ENCODE assay signal across 1 cellular context in the genomic region with DNA sequence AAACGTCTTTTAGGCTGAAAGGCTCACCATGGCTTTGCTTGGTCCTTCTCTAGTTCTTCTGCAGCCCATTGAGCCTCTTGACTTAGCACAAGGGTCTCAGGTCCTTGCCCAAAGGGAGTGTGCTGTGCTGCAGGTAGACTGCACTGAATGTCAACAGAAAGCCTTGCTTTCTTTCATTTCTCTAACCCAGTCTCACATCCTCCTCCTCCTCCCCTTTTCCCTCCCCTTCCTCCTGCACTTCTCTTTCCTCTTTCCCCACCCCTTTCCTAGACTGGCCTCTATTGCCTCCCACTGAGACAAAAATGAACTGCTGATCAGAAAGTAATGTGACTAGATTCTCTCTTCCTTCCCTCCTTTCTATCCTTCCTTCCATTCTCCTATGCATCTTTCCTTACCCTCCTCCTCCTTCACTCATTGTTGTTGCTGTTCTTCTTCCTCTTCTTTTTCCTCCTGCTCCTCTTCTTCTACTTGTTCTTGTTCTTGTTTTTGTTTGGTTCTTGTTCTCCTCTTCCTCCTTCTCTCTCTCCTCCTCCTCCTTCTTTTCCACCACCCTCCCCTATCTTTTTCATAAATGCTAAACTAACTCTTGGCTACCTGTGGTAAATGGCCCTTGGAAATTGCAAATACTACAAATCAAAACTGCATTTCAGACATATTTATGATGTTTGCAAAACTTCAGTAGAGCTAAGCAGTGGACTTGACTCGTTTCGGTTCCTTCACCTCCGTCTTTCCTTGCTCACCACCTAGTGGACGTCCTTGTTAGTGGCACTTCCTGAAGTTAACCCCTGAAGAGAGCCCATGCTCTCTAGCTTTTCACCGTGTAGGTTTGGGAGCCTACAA.
TF ChIP-seq lines count a peak whose summit lies in the region.

A gene (minus strand): TSS at position 152 of the 840 bp plus-strand sequence. CDS start 122 bp downstream, at position 30.

TF ChIP-seq in HEK293, 187 proteins besides CTCF, POLR2A, EP300 and RAD21 (continued from another document):
- TF ChIP-seq, protein P1, sequence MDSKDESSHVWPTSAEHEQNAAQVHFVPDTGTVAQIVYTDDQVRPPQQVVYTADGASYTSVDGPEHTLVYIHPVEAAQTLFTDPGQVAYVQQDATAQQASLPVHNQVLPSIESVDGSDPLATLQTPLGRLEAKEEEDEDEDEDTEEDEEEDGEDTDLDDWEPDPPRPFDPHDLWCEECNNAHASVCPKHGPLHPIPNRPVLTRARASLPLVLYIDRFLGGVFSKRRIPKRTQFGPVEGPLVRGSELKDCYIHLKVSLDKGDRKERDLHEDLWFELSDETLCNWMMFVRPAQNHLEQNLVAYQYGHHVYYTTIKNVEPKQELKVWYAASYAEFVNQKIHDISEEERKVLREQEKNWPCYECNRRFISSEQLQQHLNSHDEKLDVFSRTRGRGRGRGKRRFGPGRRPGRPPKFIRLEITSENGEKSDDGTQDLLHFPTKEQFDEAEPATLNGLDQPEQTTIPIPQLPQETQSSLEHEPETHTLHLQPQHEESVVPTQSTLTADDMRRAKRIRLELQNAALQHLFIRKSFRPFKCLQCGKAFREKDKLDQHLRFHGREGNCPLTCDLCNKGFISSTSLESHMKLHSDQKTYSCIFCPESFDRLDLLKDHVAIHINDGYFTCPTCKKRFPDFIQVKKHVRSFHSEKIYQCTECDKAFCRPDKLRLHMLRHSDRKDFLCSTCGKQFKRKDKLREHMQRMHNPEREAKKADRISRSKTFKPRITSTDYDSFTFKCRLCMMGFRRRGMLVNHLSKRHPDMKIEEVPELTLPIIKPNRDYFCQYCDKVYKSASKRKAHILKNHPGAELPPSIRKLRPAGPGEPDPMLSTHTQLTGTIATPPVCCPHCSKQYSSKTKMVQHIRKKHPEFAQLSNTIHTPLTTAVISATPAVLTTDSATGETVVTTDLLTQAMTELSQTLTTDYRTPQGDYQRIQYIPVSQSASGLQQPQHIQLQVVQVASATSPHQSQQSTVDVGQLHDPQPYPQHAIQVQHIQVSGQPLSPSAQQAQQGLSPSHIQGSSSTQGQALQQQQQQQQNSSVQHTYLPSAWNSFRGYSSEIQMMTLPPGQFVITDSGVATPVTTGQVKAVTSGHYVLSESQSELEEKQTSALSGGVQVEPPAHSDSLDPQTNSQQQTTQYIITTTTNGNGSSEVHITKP (tag by site-specific recombination; IDR thresholded peaks at IDR 0.05), result peak; percentile 48
- TF ChIP-seq, protein P2, sequence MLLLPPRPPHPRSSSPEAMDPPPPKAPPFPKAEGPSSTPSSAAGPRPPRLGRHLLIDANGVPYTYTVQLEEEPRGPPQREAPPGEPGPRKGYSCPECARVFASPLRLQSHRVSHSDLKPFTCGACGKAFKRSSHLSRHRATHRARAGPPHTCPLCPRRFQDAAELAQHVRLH (tag by site-specific recombination; IDR thresholded peaks at IDR 0.05), result peak; percentile 37; the same call in 1 of the 2 replicates
- TF ChIP-seq, protein P3, sequence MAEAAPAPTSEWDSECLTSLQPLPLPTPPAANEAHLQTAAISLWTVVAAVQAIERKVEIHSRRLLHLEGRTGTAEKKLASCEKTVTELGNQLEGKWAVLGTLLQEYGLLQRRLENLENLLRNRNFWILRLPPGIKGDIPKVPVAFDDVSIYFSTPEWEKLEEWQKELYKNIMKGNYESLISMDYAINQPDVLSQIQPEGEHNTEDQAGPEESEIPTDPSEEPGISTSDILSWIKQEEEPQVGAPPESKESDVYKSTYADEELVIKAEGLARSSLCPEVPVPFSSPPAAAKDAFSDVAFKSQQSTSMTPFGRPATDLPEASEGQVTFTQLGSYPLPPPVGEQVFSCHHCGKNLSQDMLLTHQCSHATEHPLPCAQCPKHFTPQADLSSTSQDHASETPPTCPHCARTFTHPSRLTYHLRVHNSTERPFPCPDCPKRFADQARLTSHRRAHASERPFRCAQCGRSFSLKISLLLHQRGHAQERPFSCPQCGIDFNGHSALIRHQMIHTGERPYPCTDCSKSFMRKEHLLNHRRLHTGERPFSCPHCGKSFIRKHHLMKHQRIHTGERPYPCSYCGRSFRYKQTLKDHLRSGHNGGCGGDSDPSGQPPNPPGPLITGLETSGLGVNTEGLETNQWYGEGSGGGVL (tag by site-specific recombination; IDR thresholded peaks at IDR 0.05), result peak; percentile 49; the same call in 1 of the 2 replicates
- no peak for TF ChIP-seq RBAK (tag by site-specific recombination; IDR thresholded peaks at IDR 0.05)
- TF ChIP-seq ZNF501 (tag by site-specific recombination; IDR thresholded peaks at IDR 0.05), result 0 out of 2 replicates have a peak, but pooled peaks have one; percentile 26
- TF ChIP-seq ZNF366 (tag by site-specific recombination; conservative IDR thresholded peaks at IDR 0.05), result peak; percentile 94
- TF ChIP-seq, protein P4, sequence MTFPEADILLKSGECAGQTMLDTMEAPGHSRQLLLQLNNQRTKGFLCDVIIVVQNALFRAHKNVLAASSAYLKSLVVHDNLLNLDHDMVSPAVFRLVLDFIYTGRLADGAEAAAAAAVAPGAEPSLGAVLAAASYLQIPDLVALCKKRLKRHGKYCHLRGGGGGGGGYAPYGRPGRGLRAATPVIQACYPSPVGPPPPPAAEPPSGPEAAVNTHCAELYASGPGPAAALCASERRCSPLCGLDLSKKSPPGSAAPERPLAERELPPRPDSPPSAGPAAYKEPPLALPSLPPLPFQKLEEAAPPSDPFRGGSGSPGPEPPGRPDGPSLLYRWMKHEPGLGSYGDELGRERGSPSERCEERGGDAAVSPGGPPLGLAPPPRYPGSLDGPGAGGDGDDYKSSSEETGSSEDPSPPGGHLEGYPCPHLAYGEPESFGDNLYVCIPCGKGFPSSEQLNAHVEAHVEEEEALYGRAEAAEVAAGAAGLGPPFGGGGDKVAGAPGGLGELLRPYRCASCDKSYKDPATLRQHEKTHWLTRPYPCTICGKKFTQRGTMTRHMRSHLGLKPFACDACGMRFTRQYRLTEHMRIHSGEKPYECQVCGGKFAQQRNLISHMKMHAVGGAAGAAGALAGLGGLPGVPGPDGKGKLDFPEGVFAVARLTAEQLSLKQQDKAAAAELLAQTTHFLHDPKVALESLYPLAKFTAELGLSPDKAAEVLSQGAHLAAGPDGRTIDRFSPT (tag by site-specific recombination; IDR thresholded peaks at IDR 0.05), result no peak
- peak; percentile 72 for TF ChIP-seq GLIS1 (tag by site-specific recombination; IDR thresholded peaks at IDR 0.05)
- TF ChIP-seq ZNF2 (tag by site-specific recombination; IDR thresholded peaks at IDR 0.05), result 0 out of 2 replicates have a peak, but pooled peaks have one; percentile 36
- TF ChIP-seq ZNF549 (tag by site-specific recombination; IDR thresholded peaks at IDR 0.05), result no peak
- TF ChIP-seq ZNF76 (tag by site-specific recombination; IDR thresholded peaks at IDR 0.05; ENCODE audit: borderline replicate concordance, low read depth), result no peak
- TF ChIP-seq EGR2 (tag by site-specific recombination; IDR thresholded peaks at IDR 0.05; ENCODE audit: low read depth), result 0 out of 2 replicates have a peak, but pooled peaks have one; percentile 5
- no peak for TF ChIP-seq ZNF561 (tag by site-specific recombination; IDR thresholded peaks at IDR 0.05; ENCODE audit: borderline replicate concordance)
- peak; percentile 49; the same call in 1 of the 2 replicates for TF ChIP-seq ZBTB17 (tag by site-specific recombination; IDR thresholded peaks at IDR 0.05)
- TF ChIP-seq ZNF10 (tag by site-specific recombination; IDR thresholded peaks at IDR 0.05), result peak; percentile 77
- TF ChIP-seq ZNF777 (tag by site-specific recombination; IDR thresholded peaks at IDR 0.05; ENCODE audit: borderline replicate concordance), result 0 out of 2 replicates have a peak, but pooled peaks have one; percentile 40
- TF ChIP-seq ZNF654 (tag by site-specific recombination; IDR thresholded peaks at IDR 0.05; ENCODE audit: low read depth), result peak; percentile 66
- peak; percentile 89 for TF ChIP-seq PRDM1 (tag by site-specific recombination; IDR thresholded peaks at IDR 0.05)
- no peak for TF ChIP-seq ZNF623 (tag by site-specific recombination; IDR thresholded peaks at IDR 0.05)
- TF ChIP-seq SALL2 (tag by site-specific recombination; IDR thresholded peaks at IDR 0.05; ENCODE audit: borderline replicate concordance), result 0 out of 2 replicates have a peak, but pooled peaks have one; percentile 47
- TF ChIP-seq SP2 (tag by site-specific recombination; IDR thresholded peaks at IDR 0.05), result peak; percentile 34
- TF ChIP-seq SP3 (tag by site-specific recombination; IDR thresholded peaks at IDR 0.05), result peak; percentile 70
- TF ChIP-seq ZNF677 (tag by site-specific recombination; IDR thresholded peaks at IDR 0.05), result no peak
- TF ChIP-seq ZNF624 (tag by site-specific recombination; IDR thresholded peaks at IDR 0.05), result no peak
- TF ChIP-seq ZNF114 (tag by site-specific recombination; IDR thresholded peaks at IDR 0.05), result 0 out of 2 replicates have a peak, but pooled peaks have one; percentile 53
